9 cellular contexts compared by ENCODE assay signal in the genomic region with DNA sequence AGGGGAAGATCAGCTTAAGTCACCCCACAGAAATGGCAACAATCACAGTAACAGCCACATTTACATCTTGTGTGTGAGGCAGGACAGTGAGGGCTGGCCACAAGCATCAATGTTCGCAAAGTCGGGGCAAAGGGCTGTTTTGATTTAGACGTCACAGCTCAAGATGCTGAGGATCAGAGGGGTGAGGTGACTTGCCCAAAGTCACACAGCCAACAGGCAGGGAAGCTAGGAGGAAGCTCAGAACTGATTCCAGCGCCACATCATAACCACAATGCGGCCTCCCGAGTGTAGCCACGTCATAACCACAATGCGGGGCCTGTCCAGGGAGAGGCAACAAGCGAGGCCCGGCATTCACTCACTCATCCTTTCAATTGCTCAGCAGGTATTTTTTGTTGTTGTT. TPM values are rescaled to one million over a fixed set of nuclear protein-coding genes. Genes with fewer than 3 reads are reported as not detected.
A peak's percentile ranks its signal among the peaks of the same experiment; 100 is the strongest.
DNase-seq lines count a peak whose midpoint lies in the region; ATAC-seq lines count a peak whose summit lies in the region.
"Had no signal": no experiment of that assay in that cellular context is flagged by ENCODE, and none has a peak within 500 bp of the region (broad histone marks: within the 10 kb centered on the region; RNA-seq: fewer than 3 reads in every experiment).

No MANE protein-coding gene starts in this region.

- H3K9me3 ChIP-seq in right cardiac atrium (ENCODE audit: control insufficient read depth, low read length): no peaks in the 10 kb centered on the region
- H3K9me3 ChIP-seq in mononuclear cell (ENCODE audit: low read depth, low read length): no peaks in the 10 kb centered on the region
- H3K9me3 ChIP-seq in SJCRH30 (replicated peaks): no peaks in the 10 kb centered on the region

- no peaks in the 10 kb centered on the region for H3K36me3 ChIP-seq in SJCRH30

- intact Hi-C loops in Right ventricle myocardium superior (cut with DNase I): no loop called here
- intact Hi-C loops in right cardiac atrium (cut with DNase I): no loop called here

- ATAC-seq in Right ventricle myocardium superior (ENCODE audit: poor library complexity): no peak
- ATAC-seq in right cardiac atrium: no peak
- no peak for ATAC-seq in HG02884 (IDR thresholded peaks at IDR 0.05; ENCODE audit: unreplicated experiment)
- no peak for ATAC-seq in HG03135 (IDR thresholded peaks at IDR 0.05; ENCODE audit: unreplicated experiment)

- H3K4me1 ChIP-seq in right cardiac atrium (ENCODE audit: control insufficient read depth, insufficient read depth, low read length): peaks cover 7% of the 10 kb centered on the region
- H3K4me1 ChIP-seq in mononuclear cell (ENCODE audit: insufficient read depth, low read length): peaks cover 96% of the 10 kb centered on the region
- no peaks in the 10 kb centered on the region; the same call in 1 of the 2 replicates for H3K4me1 ChIP-seq in SJCRH30

- DNase-seq in Right ventricle myocardium superior: peak; percentile 51
- no peak for DNase-seq in right cardiac atrium
- peak; percentile 90 for DNase-seq in activated effector memory CD4-positive, alpha-beta T cell treated with anti-CD3 and anti-CD28 coated beads, Interleukin-2, amount 50 U/mL, for 16 hours
- no peak for DNase-seq in cerebellar cortex (ENCODE audit: low spot score)
- DNase-seq in SJCRH30: no peak

- WGBS in right cardiac atrium: 82% methylated on average over 10 of the region's 10 CpGs

- no peak overlapping the region for H3K27ac ChIP-seq in right cardiac atrium (ENCODE audit: low read length)
- no peak overlapping the region for H3K27ac ChIP-seq in SJCRH30

- no peaks in the 10 kb centered on the region for H3K27me3 ChIP-seq in right cardiac atrium (ENCODE audit: control insufficient read depth, insufficient read depth)
- H3K27me3 ChIP-seq in mononuclear cell (ENCODE audit: insufficient read depth, low read length): no peaks in the 10 kb centered on the region
- H3K27me3 ChIP-seq in SJCRH30: no peaks in the 10 kb centered on the region

- H3K4me3 ChIP-seq in right cardiac atrium (ENCODE audit: low read length) (no peak overlapping the region), mononuclear cell (ENCODE audit: low read length) (peak overlapping the region; percentile 44), SJCRH30 (no peak overlapping the region)

RNA-seq across cellular contexts. Expression of gene STK10, which starts 14.3 kb away (rescaled TPM):
- total RNA-seq in Right ventricle myocardium superior (8.8 TPM), right cardiac atrium (10 to 100 TPM; 10.1 to 15.7 (median 11.3) TPM), mononuclear cell (134 TPM)
- polyA plus RNA-seq in right cardiac atrium: 6.1 TPM
- total RNA-seq in SJCRH30 (2014; rRNA removed; shearing (Covaris generic)): 14.5 and 15.7 TPM in 2 replicates

RNA-seq across cellular contexts. Expression of gene EFCAB9, which starts 20.2 kb away (rescaled TPM):
- not detected for total RNA-seq in Right ventricle myocardium superior
- total RNA-seq in right cardiac atrium: not detected
- not detected for polyA plus RNA-seq in right cardiac atrium
- total RNA-seq in mononuclear cell: not detected
- total RNA-seq in SJCRH30 (2014; rRNA removed; shearing (Covaris generic)): not detected in 2 replicates
- total RNA-seq: T-helper 2 cell treated with Interferon-gamma antibody and Interleukin-4, amounts not matched to agents 100 ng/mL and 5 ng/mL, for 36 hours had no signal

Comparison
In these comparisons a context has a peak if more than half of its experiments do, and no peak if none do; other contexts are left out.
1. DNase-seq: peak in Right ventricle myocardium superior (single experiment) and activated effector memory CD4-positive, alpha-beta T cell treated with anti-CD3 and anti-CD28 coated beads, Interleukin-2, amount 50 U/mL, for 16 hours (single experiment); none in right cardiac atrium (0 of 3), cerebellar cortex (single experiment) and SJCRH30 (0 of 2).